In genomic region chr9:25913806-25914205, GRCh38 we compare ENCODE assay signal across 19 cellular contexts.
DNase-seq lines count a peak whose midpoint lies in the region; ATAC-seq and TF ChIP-seq lines count a peak whose summit lies in the region.
"Had no signal": no experiment of that assay in that cellular context is flagged by ENCODE, and none has a peak within 500 bp of the region (broad histone marks: within the 10 kb centered on the region; RNA-seq: fewer than 3 reads in every experiment).

No MANE protein-coding gene starts in this region.

- H3K27me3 Mint-ChIP-seq in MCF 10A (ENCODE audit: insufficient read depth, unreplicated experiment) = no peaks in the 10 kb centered on the region
- H3K27me3 Mint-ChIP-seq in chondrocyte (ENCODE audit: low read depth) = peaks cover 5% of the 10 kb centered on the region
- H3K27me3 Mint-ChIP-seq: B cell; CD4-positive, CD25-positive, alpha-beta regulatory T cell had no signal

- POLR2A ChIA-PET in MCF 10A (lab: Yijun Ruan, JAX) = no interaction called here

- H3K27ac Mint-ChIP-seq in MCF 10A (ENCODE audit: low read depth, unreplicated experiment) = no peak overlapping the region
- no peak overlapping the region for H3K27ac Mint-ChIP-seq in chondrocyte (ENCODE audit: unreplicated experiment)
- H3K27ac Mint-ChIP-seq: B cell; CD4-positive, CD25-positive, alpha-beta regulatory T cell; CD8-positive, alpha-beta T cell; GM23338; HFFc6 had no signal

- H3K4ac ChIP-seq in trophoblast cell (ENCODE audit: low read depth, low read length) = no peak overlapping the region

- H3K14ac ChIP-seq in trophoblast cell (ENCODE audit: low read length) = no peak overlapping the region

- H3K4me3 ChIP-seq in breast epithelium (no peak overlapping the region), trophoblast cell (ENCODE audit: low read depth, low read length) (no peak overlapping the region)
- H3K4me3 ChIP-seq: BLaER1, GM23338, HAP-1 had no signal

- H3K9me3 Mint-ChIP-seq in MCF 10A (ENCODE audit: unreplicated experiment) (no peaks in the 10 kb centered on the region), chondrocyte (ENCODE audit: low read depth) (peaks cover 3% of the 10 kb centered on the region)

- H3K4me3 Mint-ChIP-seq in MCF 10A (ENCODE audit: unreplicated experiment) (no peak overlapping the region), chondrocyte (ENCODE audit: unreplicated experiment) (no peak overlapping the region)
- H3K4me3 Mint-ChIP-seq: B cell; CD4-positive, CD25-positive, alpha-beta regulatory T cell; CD8-positive, alpha-beta T cell; GM23338; HFFc6 had no signal

- DNase-seq in MCF 10A (ENCODE audit: unreplicated experiment) (peak; percentile 5), breast epithelium (ENCODE audit: low spot score in 2 of 2) (no peak), EL (peak; percentile 18), M059J (ENCODE audit: low read depth) (peak; percentile 63), trophoblast cell (peak; percentile 74 to 95), chondrocyte (ENCODE audit: low spot score) (no peak)
- DNase-seq: Caco-2; CD4-positive, CD25-positive, alpha-beta regulatory T cell; CD8-positive, alpha-beta T cell; DMS153; DND-41; HFFc6 had no signal

- no peak overlapping the region for H4K8ac ChIP-seq in trophoblast cell (ENCODE audit: low read depth, low read length)

- H3K4me1 Mint-ChIP-seq in MCF 10A (ENCODE audit: insufficient read depth, unreplicated experiment) (no peaks in the 10 kb centered on the region), chondrocyte (ENCODE audit: low read depth) (peaks cover 17% of the 10 kb centered on the region)
- H3K4me1 Mint-ChIP-seq: B cell; CD4-positive, CD25-positive, alpha-beta regulatory T cell; GM23338 had no signal

- no peak overlapping the region for H2AFZ ChIP-seq in trophoblast cell (ENCODE audit: insufficient read depth, low read length, poor library complexity)
- H2AFZ ChIP-seq: GM23338 had no signal

- intact Hi-C loops in MCF 10A (cut with micrococcal nuclease) = no loop called here
- intact Hi-C loops in breast epithelium (cut with DNase I; ENCODE audit: low total_unique reads) = no loop called here

- H3K27me3 ChIP-seq in breast epithelium = no peaks in the 10 kb centered on the region
- no peaks in the 10 kb centered on the region for H3K27me3 ChIP-seq in trophoblast cell (ENCODE audit: insufficient read depth, low read length)
- H3K27me3 ChIP-seq: BLaER1 had no signal

- H3K4me2 ChIP-seq in trophoblast cell (ENCODE audit: low read length) = no peak overlapping the region
- H3K4me2 ChIP-seq: BLaER1, GM23338 had no signal

- no CpG with 5 or more reads among the region's 4 CpGs for WGBS in trophoblast cell (ENCODE audit: extremely low coverage, insufficient coverage, insufficient read length)

- H3K36me3 ChIP-seq in breast epithelium (no peaks in the 10 kb centered on the region), trophoblast cell (ENCODE audit: control insufficient read depth in 1 of 2, insufficient read depth in 2 of 2, low read length in 2 of 2) (no peaks in the 10 kb centered on the region)
- H3K36me3 ChIP-seq: BLaER1, HAP-1 had no signal

- H3K9ac ChIP-seq in trophoblast cell (ENCODE audit: low read length) = no peak overlapping the region
- H3K9ac ChIP-seq: BLaER1 had no signal

- H3K23ac ChIP-seq in trophoblast cell (ENCODE audit: low read length) = no peak overlapping the region

- no TSS peak for BruUV-seq in MCF 10A (replicated peaks; lab: Mats Ljungman, UMichigan)

- no peak for TF ChIP-seq CTCF in MCF 10A (IDR thresholded peaks at IDR 0.05; ENCODE audit: unreplicated experiment)
- TF ChIP-seq CTCF in breast epithelium (IDR thresholded peaks at IDR 0.05) = no peak
- TF ChIP-seq CTCF in chondrocyte (IDR thresholded peaks at IDR 0.05) = no peak

- H4K12ac ChIP-seq in trophoblast cell (ENCODE audit: low read depth, low read length) = no peak overlapping the region

- H2BK5ac ChIP-seq in trophoblast cell (ENCODE audit: low read depth, low read length, poor library complexity) = no peak overlapping the region

- H3K36me3 Mint-ChIP-seq in MCF 10A (ENCODE audit: insufficient read depth, unreplicated experiment) = no peaks in the 10 kb centered on the region
- H3K36me3 Mint-ChIP-seq in chondrocyte (ENCODE audit: low read depth) = no peaks in the 10 kb centered on the region
- H3K36me3 Mint-ChIP-seq: CD4-positive, CD25-positive, alpha-beta regulatory T cell; CD8-positive, alpha-beta T cell had no signal

- ATAC-seq in HG02798 (IDR thresholded peaks at IDR 0.05; ENCODE audit: poor library complexity, unreplicated experiment) = no peak
- no peak for ATAC-seq in GM19324 (IDR thresholded peaks at IDR 0.05; ENCODE audit: low FRiP score, unreplicated experiment)
- ATAC-seq: CD8-positive, alpha-beta T cell; GM23338 had no signal

- no peak overlapping the region for H3K18ac ChIP-seq in trophoblast cell (ENCODE audit: low read length)

- H3K9me3 ChIP-seq in breast epithelium (peaks cover 0 to 5% of the 10 kb centered on the region in 2 donors), trophoblast cell (ENCODE audit: insufficient read depth, low read depth, low read length) (no peaks in the 10 kb centered on the region)
- H3K9me3 ChIP-seq: BLaER1, Caco-2, HAP-1 had no signal

- no peaks in the 10 kb centered on the region for H3K79me2 ChIP-seq in trophoblast cell (ENCODE audit: control insufficient read depth, insufficient read depth, low read length, poor library complexity)

- no peak overlapping the region for H2BK120ac ChIP-seq in trophoblast cell (ENCODE audit: insufficient read depth, low read length, poor library complexity)

- no peak overlapping the region for H2BK12ac ChIP-seq in trophoblast cell (ENCODE audit: low read length)

- no peak overlapping the region for H3K27ac ChIP-seq in breast epithelium
- H3K27ac ChIP-seq in trophoblast cell (ENCODE audit: low read depth, low read length) = no peak overlapping the region
- H3K27ac ChIP-seq: BLaER1, C4-2B had no signal

- no peak overlapping the region for H2AK5ac ChIP-seq in trophoblast cell (ENCODE audit: low read length)

- TF ChIP-seq POLR2A in breast epithelium (IDR thresholded peaks at IDR 0.05) = no peak

- no peak overlapping the region for H4K91ac ChIP-seq in trophoblast cell (ENCODE audit: low read depth, low read length)

- CTCF ChIA-PET in MCF 10A (lab: Yijun Ruan, JAX) = no interaction called here

- H3K79me1 ChIP-seq in trophoblast cell (ENCODE audit: low read length) = no peaks in the 10 kb centered on the region

- H3K4me1 ChIP-seq in breast epithelium (no peaks in the 10 kb centered on the region), trophoblast cell (ENCODE audit: control insufficient read depth in 1 of 2, insufficient read depth in 2 of 2, low read length in 2 of 2) (no peaks in the 10 kb centered on the region)
- H3K4me1 ChIP-seq: BLaER1, Caco-2, HAP-1 had no signal

Comparison
In these comparisons a context has a peak if more than half of its experiments do, and no peak if none do; other contexts are left out.
1. DNase-seq: peak in MCF 10A (single experiment), EL (single experiment), M059J (single experiment) and trophoblast cell (2 of 2); none in breast epithelium (0 of 2) and chondrocyte (single experiment).